Comparison of ENCODE assay signal across 27 cellular contexts in genomic region chr6:89355511-89356185, GRCh38. TPM values are rescaled to one million over a fixed set of nuclear protein-coding genes. Genes with fewer than 3 reads are reported as not detected.
DNase-seq lines count a peak whose midpoint lies in the region; ATAC-seq, FAIRE-seq and TF ChIP-seq lines count a peak whose summit lies in the region.
"Had no signal": no experiment of that assay in that cellular context is flagged by ENCODE, and none has a peak within 500 bp of the region (broad histone marks: within the 10 kb centered on the region; RNA-seq: fewer than 3 reads in every experiment).

No MANE protein-coding gene starts in this region.

- H3K27ac Mint-ChIP-seq in activated CD4-positive, alpha-beta T cell treated with anti-CD3 and anti-CD28 coated beads, Interleukin-2, amount 10 ng/mL, durations not matched to agents 24 days and 14 days, result peak overlapping the region; percentile 19
- H3K27ac Mint-ChIP-seq in CD4-positive, alpha-beta T cell, result no peak overlapping the region
- H3K27ac Mint-ChIP-seq: H9, progenitor cell of endocrine pancreas had no signal

- H3K4me1 Mint-ChIP-seq in activated CD4-positive, alpha-beta T cell treated with anti-CD3 and anti-CD28 coated beads, Interleukin-2, amount 10 ng/mL, durations not matched to agents 24 days and 14 days, result peaks cover 52% of the 10 kb centered on the region
- H3K4me1 Mint-ChIP-seq in CD4-positive, alpha-beta T cell (ENCODE audit: low read depth), result peaks cover 59% of the 10 kb centered on the region

- no peaks in the 10 kb centered on the region for H3K27me3 Mint-ChIP-seq in activated CD4-positive, alpha-beta T cell treated with anti-CD3 and anti-CD28 coated beads, Interleukin-2, amount 10 ng/mL, durations not matched to agents 24 days and 14 days
- H3K27me3 Mint-ChIP-seq in CD4-positive, alpha-beta T cell, result no peaks in the 10 kb centered on the region
- H3K27me3 Mint-ChIP-seq: naive B cell, progenitor cell of endocrine pancreas had no signal

- H4K20me1 ChIP-seq in KMS-11 (ENCODE audit: insufficient read depth) (no peaks in the 10 kb centered on the region), GM12878 (ENCODE audit: control insufficient read depth, insufficient read depth) (no peaks in the 10 kb centered on the region)

- SMC1A ChIA-PET in GM12878 (lab: Charles Lee; ENCODE audit: uncharacterized antibody, unreplicated experiment), result interaction anchor here (0.7 to 12.6 kb wide), 9 partner anchors 9 to 275 kb away, joined by 3 to 252 read pairs (median 5); partner anchors contain the start of gene PNRC1

- in situ Hi-C loops in GM12878 (cut with MboI), result no loop called here

- H3K27me3 ChIP-seq in CD4-positive, alpha-beta T cell (ENCODE audit: control insufficient read depth, insufficient read depth, low read length), result no peaks in the 10 kb centered on the region
- H3K27me3 ChIP-seq in KMS-11 (ENCODE audit: insufficient read depth, low read depth) (no peaks in the 10 kb centered on the region), GM12878 (replicated peaks in 1 of 2; ENCODE audit: control insufficient read depth in 2 of 2, insufficient read depth in 2 of 2, low read length in 1 of 2) (no peaks in the 10 kb centered on the region)
- H3K27me3 ChIP-seq: vagina had no signal

- H3K27ac ChIP-seq in CD4-positive, alpha-beta T cell (ENCODE audit: low read depth, low read length), result no peak overlapping the region
- peak overlapping the region; percentile 87 for H3K27ac ChIP-seq in KMS-11
- H3K27ac ChIP-seq in GM12878 (ENCODE audit: control insufficient read depth, insufficient read depth), result peak overlapping the region; percentile 97
- H3K27ac ChIP-seq: thoracic aorta, vagina had no signal

- 0 out of 4 replicates have a peak, but pooled peaks of 1 of the 2 experiments have one; percentile 17 for TF ChIP-seq EP300 in GM12878 (IDR thresholded peaks at IDR 0.05; ENCODE audit: borderline replicate concordance in 1 of 2, control insufficient read depth in 1 of 2, low read depth in 2 of 2, low read length in 2 of 2)

- H3K79me2 ChIP-seq in KMS-11 (ENCODE audit: insufficient read depth, low read depth), result peaks cover 42% of the 10 kb centered on the region
- peaks cover 48% of the 10 kb centered on the region for H3K79me2 ChIP-seq in GM12878 (ENCODE audit: control insufficient read depth, insufficient read depth, low read length)

- peak; percentile 85 for FAIRE-seq in GM12878 (lab: Jason Lieb, UNC)
- FAIRE-seq: keratinocyte had no signal

- H3K9ac ChIP-seq in KMS-11 (peak overlapping the region; percentile 56; the same call in 1 of the 2 replicates), GM12878 (ENCODE audit: control insufficient read depth, insufficient read depth, low read length) (peak overlapping the region; percentile 74)

- WGBS in GM12878 (ENCODE audit: insufficient coverage, insufficient replicate concordance, low lambda C conversion rate, missing lambda C conversion rate), result 50% methylated on average over 2 of the region's 2 CpGs

- CTCF ChIA-PET in CD4-positive, alpha-beta T cell (lab: Charles Lee), result interaction anchor here (0.7 to 4.2 kb wide), 2 partner anchors 16 to 62 kb away, joined by 3 to 29 read pairs; no protein-coding TSS in a partner anchor
- CTCF ChIA-PET in GM12878 (lab: Yijun Ruan, JAX), result interaction anchor here (0.7 to 17.0 kb wide), 9 partner anchors 9 to 372 kb away, joined by 3 to 260 read pairs (median 4); partner anchors contain the start of gene PM20D2

- no peak for TF ChIP-seq RAD21 in GM12878 (IDR thresholded peaks at IDR 0.05; ENCODE audit: insufficient read depth, low read depth, low read length)

- ATAC-seq in CD4-positive, alpha-beta T cell (ENCODE audit: poor library complexity), result no peak
- ATAC-seq in GM12878, result no peak
- ATAC-seq: left ventricle myocardium superior, PC-3, sciatic nerve, SK-N-SH treated with all-trans-retinoic acid at 6 μM for 48 hours had no signal

- TF ChIP-seq POLR2A in GM12878 (IDR thresholded peaks at IDR 0.05; ENCODE audit: low read depth, low read length), result no peak

- RAD21 ChIA-PET in GM12878 (lab: Charles Lee; ENCODE audit: unreplicated experiment), result interaction anchor here (1.0 to 12.7 kb wide), 9 partner anchors 8 to 275 kb away, joined by 3 to 187 read pairs (median 8); partner anchors contain the start of genes PM20D2 and PNRC1

- TF ChIP-seq CTCF in CD4-positive, alpha-beta T cell (IDR thresholded peaks at IDR 0.05), result no peak
- TF ChIP-seq CTCF in KMS-11 (conservative IDR thresholded peaks at IDR 0.05; ENCODE audit: low read depth, low read length) (no peak), GM12878 (IDR thresholded peaks at IDR 0.05 in 2 of 3, conservative IDR thresholded peaks at IDR 0.05 in 1 of 3; ENCODE audit: control insufficient read depth in 2 of 3, extremely low read depth in 1 of 3, insufficient read depth in 1 of 3, low read depth in 3 of 3, low read length in 3 of 3) (no peak)

- no peaks in the 10 kb centered on the region for H3K36me3 Mint-ChIP-seq in activated CD4-positive, alpha-beta T cell treated with anti-CD3 and anti-CD28 coated beads, Interleukin-2, amount 10 ng/mL, durations not matched to agents 24 days and 14 days (ENCODE audit: low read depth)
- peaks cover 14% of the 10 kb centered on the region for H3K36me3 Mint-ChIP-seq in CD4-positive, alpha-beta T cell (ENCODE audit: low read depth)
- H3K36me3 Mint-ChIP-seq: naive B cell had no signal

- no peak overlapping the region for H2AFZ ChIP-seq in KMS-11 (ENCODE audit: low read depth)
- peak overlapping the region; percentile 37; the same call in 1 of the 2 replicates for H2AFZ ChIP-seq in GM12878 (ENCODE audit: control insufficient read depth, low read depth, low read length)

- DNase-seq in activated CD4-positive, alpha-beta T cell treated with anti-CD3 and anti-CD28 coated beads, Interleukin-2, amount 10 ng/mL, durations not matched to agents 24 days and 14 days, result no peak
- DNase-seq in activated CD4-positive, alpha-beta T cell treated with anti-CD3 and anti-CD28 coated beads, Interleukin-2, amount 50 U/mL, for 1 hour, result no peak
- DNase-seq in CD4-positive, alpha-beta T cell, result no peak
- DNase-seq in GM12878 (ENCODE audit: low read depth, low spot score) (no peak), AG08395 (ENCODE audit: low spot score) (no peak), NCI-H2171 (lab: John Stamatoyannopoulos, UW) (no peak)
- DNase-seq in stimulated activated CD4-positive, alpha-beta T cell treated with anti-CD3 and anti-CD28 coated beads, Interleukin-2, amount 100 ng/mL, for 48 hours, result no peak
- DNase-seq: activated CD8-positive, alpha-beta memory T cell treated with anti-CD3 and anti-CD28 coated beads, Interleukin-2, amount 50 U/mL, for 48 hours; AML-193; central memory CD4-positive, alpha-beta T cell; DMS53; H9; left ventricle myocardium superior; naive B cell; NCI-H1436 treated with DMSO at 0.1 percent for 48 hours; PC-3; stimulated activated naive CD4-positive, alpha-beta T cell treated with Interleukin-2 at 50 U/mL for 16 hours had no signal

- H3K4me1 ChIP-seq in KMS-11 (ENCODE audit: low read depth, poor library complexity, severe bottlenecking) (peaks cover 72% of the 10 kb centered on the region), GM12878 (ENCODE audit: control insufficient read depth, insufficient read depth, low read length) (peaks cover 57% of the 10 kb centered on the region)

- H3K4me3 Mint-ChIP-seq in activated CD4-positive, alpha-beta T cell treated with anti-CD3 and anti-CD28 coated beads, Interleukin-2, amount 10 ng/mL, durations not matched to agents 24 days and 14 days, result no peak overlapping the region
- peak overlapping the region; percentile 55 for H3K4me3 Mint-ChIP-seq in CD4-positive, alpha-beta T cell
- H3K4me3 Mint-ChIP-seq: H9 had no signal

- H3K9me3 Mint-ChIP-seq in activated CD4-positive, alpha-beta T cell treated with anti-CD3 and anti-CD28 coated beads, Interleukin-2, amount 10 ng/mL, durations not matched to agents 24 days and 14 days, result no peaks in the 10 kb centered on the region
- no peaks in the 10 kb centered on the region for H3K9me3 Mint-ChIP-seq in CD4-positive, alpha-beta T cell
- H3K9me3 Mint-ChIP-seq: activated T-helper 2 cell treated with anti-CD3 and anti-CD28 coated beads, Interferon-gamma antibody, Interleukin-2, Interleukin-4, amounts not matched to agents 10 μg/mL and 5 μg/mL and 100 μg/mL, durations not matched to agents 14 hours and 24 hours and 36 hours; H9; naive B cell had no signal

- POLR2A ChIA-PET in CD4-positive, alpha-beta T cell (lab: Charles Lee), result interaction anchor here (0.7 to 4.6 kb wide), 4 partner anchors 8 to 1281 kb away, joined by 3 to 45 read pairs (median 10); partner anchors contain the start of gene PNRC1
- POLR2A ChIA-PET in GM12878 (lab: Charles Lee), result interaction anchor here (0.7 to 4.0 kb wide), 9 partner anchors 8 to 392 kb away, joined by 3 to 30 read pairs (median 10); partner anchors contain the start of genes PNRC1 and RNGTT

- no peaks in the 10 kb centered on the region for H3K9me3 ChIP-seq in CD4-positive, alpha-beta T cell (ENCODE audit: control insufficient read depth, low read length)
- peaks cover 2% of the 10 kb centered on the region; the same call in 1 of the 3 replicates for H3K9me3 ChIP-seq in GM12878 (replicated peaks; ENCODE audit: control insufficient read depth, insufficient read depth, low read length)
- H3K9me3 ChIP-seq: thoracic aorta, vagina had no signal

- no TSS peak for BruUV-seq in GM12878 (replicated peaks; lab: Mats Ljungman, UMichigan)

- no peak overlapping the region for H3K4me3 ChIP-seq in KMS-11 (IDR thresholded peaks at IDR 0.05; ENCODE audit: insufficient read depth, low read depth, low read length)
- peak overlapping the region; percentile 39; the same call in 1 of the 2 replicates for H3K4me3 ChIP-seq in GM12878
- H3K4me3 ChIP-seq: thoracic aorta, vagina had no signal

- intact Hi-C loops in activated CD4-positive, alpha-beta T cell treated with anti-CD3 and anti-CD28 coated beads, Interleukin-2, amount 10 ng/mL, durations not matched to agents 24 days and 14 days (cut with micrococcal nuclease), result loop anchor here (2.0 kb wide), 1 partner anchor 57 kb away; the partner anchor contains the start of gene RRAGD
- intact Hi-C loops in CD4-positive, alpha-beta T cell (cut with DNase I, micrococcal nuclease), result loop anchor here (2.0 to 10.0 kb wide), 6 partner anchors 17 to 1229 kb away; partner anchors contain the start of genes CASP8AP2 (in 1 of the 2), MAP3K7 (in 1 of the 2), MDN1 (in 1 of the 2) and PNRC1 (in 1 of the 2)
- intact Hi-C loops in GM12878 (cut with micrococcal nuclease; ENCODE audit: unreplicated experiment), result loop anchor here (2.0 to 10.0 kb wide), 2 partner anchors 275 to 459 kb away; partner anchors contain the start of genes MDN1 and PNRC1

- H3K4me2 ChIP-seq in KMS-11 (peak overlapping the region; percentile 97), GM12878 (ENCODE audit: control insufficient read depth, insufficient read depth) (peak overlapping the region; percentile 97)

- no peaks in the 10 kb centered on the region for H3K36me3 ChIP-seq in KMS-11 (ENCODE audit: insufficient read depth)
- H3K36me3 ChIP-seq in GM12878 (ENCODE audit: control insufficient read depth in 2 of 2, insufficient read depth in 2 of 2, low read length in 1 of 2), result no peaks in the 10 kb centered on the region
- H3K36me3 ChIP-seq: thoracic aorta, vagina had no signal

RNA-seq across cellular contexts. Expression of gene UBE2J1, which starts 3.1 kb away (rescaled TPM):
- 31.6 and 33.5 TPM in 2 replicates for total RNA-seq in activated CD4-positive, alpha-beta T cell treated with anti-CD3 and anti-CD28 coated beads, Interleukin-2, amount 10 ng/mL, durations not matched to agents 24 days and 14 days
- 10 to 100 TPM; 34.7 to 34.9 TPM for total RNA-seq in CD4-positive, alpha-beta T cell
- total RNA-seq in GM12878 (2013; cell fraction: nucleolus; rRNA removed), result 36.7 and 38.5 TPM in 2 replicates
- total RNA-seq in GM12878 (2014; rRNA removed) (90.6 and 96.0 TPM in 2 replicates), GM12878 (2014; rRNA removed; fragmentation: Illumina TruSeq; extraction: Trizol) (110 and 114 TPM in 2 replicates), GM12878 (2021) (84.3 and 85.9 TPM in 2 replicates)
- polyA plus RNA-seq in GM12878 (2011; ENCODE audit: low read depth), result 65.5 TPM
- polyA plus RNA-seq in GM12878 (2011; rRNA removed) (89.5 and 129 TPM in 2 replicates), GM12878 (2014; fragmentation: Illumina TruSeq; extraction: Trizol) (120 and 151 TPM in 2 replicates), GM12878 (2014; fragmentation: Nextera tagmentation; extraction: Ambion mirVana) (10 to 100 TPM; 48.7 to 69.1 TPM), GM12878 (2014; rRNA removed) (68.5 and 76.8 TPM in 2 replicates), GM12878 (2016; fragmentation: Nextera tagmentation; extraction: Ambion mirVana) (100 to 1,000 TPM; 129 to 131 TPM)
- polyA plus RNA-seq in GM12878 (2011; cell fraction: cytosol; rRNA removed), result 43.6 and 46.9 TPM in 2 replicates
- polyA plus RNA-seq in GM12878 (2011; cell fraction: nucleus; rRNA removed), result 22.2 and 24.3 TPM in 2 replicates
- 84.3 and 96.2 TPM in 2 replicates for polyA plus RNA-seq in GM12878 (2012)
- polyA minus RNA-seq in GM12878 (2011; rRNA and poly(A)+ RNA removed), result 59.3 and 75.9 TPM in 2 replicates
- polyA minus RNA-seq in GM12878 (2011; cell fraction: cytosol; rRNA and poly(A)+ RNA removed), result 25.3 and 30.1 TPM in 2 replicates
- polyA minus RNA-seq in GM12878 (2011; cell fraction: nucleus; rRNA and poly(A)+ RNA removed), result 11.0 and 17.1 TPM in 2 replicates

RNA-seq across cellular contexts. Expression of gene GABRR2, which starts 40.5 kb away (rescaled TPM):
- total RNA-seq in activated CD4-positive, alpha-beta T cell treated with anti-CD3 and anti-CD28 coated beads, Interleukin-2, amount 10 ng/mL, durations not matched to agents 24 days and 14 days, result 0.19 and 1.0 TPM in 2 replicates
- total RNA-seq in CD4-positive, alpha-beta T cell, result under 1 TPM; 0.47 to 0.49 TPM
- 2.9 and 4.1 TPM in 2 replicates for total RNA-seq in GM12878 (2013; cell fraction: nucleolus; rRNA removed)
- total RNA-seq in GM12878 (2014; rRNA removed) (0.23 and 0.33 TPM in 2 replicates), GM12878 (2014; rRNA removed; fragmentation: Illumina TruSeq; extraction: Trizol) (0.31 and 0.32 TPM in 2 replicates), GM12878 (2021) (0.35 and 0.54 TPM in 2 replicates)
- 0.35 TPM for polyA plus RNA-seq in GM12878 (2011; ENCODE audit: low read depth)
- polyA plus RNA-seq in GM12878 (2011; rRNA removed) (0.27 and 0.34 TPM in 2 replicates), GM12878 (2014; fragmentation: Illumina TruSeq; extraction: Trizol) (0.59 and 0.72 TPM in 2 replicates), GM12878 (2014; fragmentation: Nextera tagmentation; extraction: Ambion mirVana) (not detected), GM12878 (2014; rRNA removed) (0.33 and 0.62 TPM in 2 replicates), GM12878 (2016; fragmentation: Nextera tagmentation; extraction: Ambion mirVana) (under 1 TPM; 0.16 to 0.19 TPM)
- polyA plus RNA-seq in GM12878 (2011; cell fraction: cytosol; rRNA removed), result 0.36 and 0.37 TPM in 2 replicates
- polyA plus RNA-seq in GM12878 (2011; cell fraction: nucleus; rRNA removed), result 4.2 and 4.3 TPM in 2 replicates
- 0.38 and 0.58 TPM in 2 replicates for polyA plus RNA-seq in GM12878 (2012)
- 0.22 and 0.26 TPM in 2 replicates for polyA minus RNA-seq in GM12878 (2011; rRNA and poly(A)+ RNA removed)
- not detected in 2 replicates for polyA minus RNA-seq in GM12878 (2011; cell fraction: cytosol; rRNA and poly(A)+ RNA removed)
- polyA minus RNA-seq in GM12878 (2011; cell fraction: nucleus; rRNA and poly(A)+ RNA removed), result 0.48 and 0.77 TPM in 2 replicates
- total RNA-seq: A172, H9, NCI-H460 had no signal

RNA-seq across cellular contexts. Expression of gene RRAGD, which starts 56.4 kb away (rescaled TPM):
- 10.6 and 10.9 TPM in 2 replicates for total RNA-seq in activated CD4-positive, alpha-beta T cell treated with anti-CD3 and anti-CD28 coated beads, Interleukin-2, amount 10 ng/mL, durations not matched to agents 24 days and 14 days
- 10 to 100 TPM in 1 of 2 experiments, 1 to 10 TPM in 1; 9.0 to 10.2 TPM for total RNA-seq in CD4-positive, alpha-beta T cell
- total RNA-seq in GM12878 (2013; cell fraction: nucleolus; rRNA removed), result 8.4 and 8.8 TPM in 2 replicates
- total RNA-seq in GM12878 (2014; rRNA removed) (8.2 and 8.9 TPM in 2 replicates), GM12878 (2014; rRNA removed; fragmentation: Illumina TruSeq; extraction: Trizol) (12.9 and 13.6 TPM in 2 replicates), GM12878 (2021) (15.6 and 16.5 TPM in 2 replicates)
- polyA plus RNA-seq in GM12878 (2011; ENCODE audit: low read depth), result 34.4 TPM
- polyA plus RNA-seq in GM12878 (2011; rRNA removed) (17.4 and 25.5 TPM in 2 replicates), GM12878 (2014; fragmentation: Illumina TruSeq; extraction: Trizol) (9.8 and 15.3 TPM in 2 replicates), GM12878 (2014; fragmentation: Nextera tagmentation; extraction: Ambion mirVana) (1 to 10 TPM; 4.6 to 4.8 TPM), GM12878 (2014; rRNA removed) (6.3 and 8.1 TPM in 2 replicates), GM12878 (2016; fragmentation: Nextera tagmentation; extraction: Ambion mirVana) (1 to 10 TPM; 5.6 to 8.7 TPM)
- polyA plus RNA-seq in GM12878 (2011; cell fraction: cytosol; rRNA removed), result 5.4 and 5.8 TPM in 2 replicates
- 2.7 and 4.2 TPM in 2 replicates for polyA plus RNA-seq in GM12878 (2011; cell fraction: nucleus; rRNA removed)
- polyA plus RNA-seq in GM12878 (2012), result 41.1 and 60.7 TPM in 2 replicates
- polyA minus RNA-seq in GM12878 (2011; rRNA and poly(A)+ RNA removed), result 7.4 and 12.2 TPM in 2 replicates
- polyA minus RNA-seq in GM12878 (2011; cell fraction: cytosol; rRNA and poly(A)+ RNA removed), result 3.2 and 4.7 TPM in 2 replicates
- polyA minus RNA-seq in GM12878 (2011; cell fraction: nucleus; rRNA and poly(A)+ RNA removed), result 1.2 and 1.4 TPM in 2 replicates
